ENCODE assay signal across 30 cellular contexts in genomic region chr18:78962098-78962497, GRCh38. TPM values are rescaled to one million over a fixed set of nuclear protein-coding genes. Genes with fewer than 3 reads are reported as not detected.
"Had no signal": no experiment of that assay in that cellular context is flagged by ENCODE, and none has a peak within 500 bp of the region (broad histone marks: within the 10 kb centered on the region; RNA-seq: fewer than 3 reads in every experiment).

No MANE protein-coding gene starts in this region.

- H3K79me2 ChIP-seq: parathyroid adenoma had no signal

- ATAC-seq: naive thymus-derived CD8-positive, alpha-beta T cell; natural killer cell treated with Interleukin-12 subunit alpha and Interleukin-12 subunit beta and Interleukin-15 and Interleukin-18, amount 100 ng/mL, for 72 hours; psoas muscle; right cardiac atrium; sciatic nerve; stimulated activated memory B cell treated with anti-CD40 and anti-IgM and Interleukin-4, amounts not matched to agents 10 μg/mL and 1 μg/mL and 100 μg/mL, for 72 hours; stimulated activated naive CD8-positive, alpha-beta T cell treated with anti-CD3 and anti-CD28 coated beads, Interleukin-15, amount 100 ng/mL, for 72 hours; stimulated activated naive CD8-positive, alpha-beta T cell treated with anti-CD3 and anti-CD28 coated beads, Interleukin-15, Interleukin-2, amounts not matched to agents 100 U/mL and 50 U/mL, for 24 hours; upper lobe of right lung had no signal

- H3K36me3 ChIP-seq: neutrophil, ovary, spleen, thoracic aorta, thyroid gland, tibial nerve, upper lobe of right lung, uterus had no signal

- H3K4me1 ChIP-seq: parathyroid adenoma, psoas muscle, spleen, thyroid gland, tibial nerve, upper lobe of right lung, uterus had no signal

- H3K4me2 ChIP-seq: smooth muscle cell had no signal

- H2AFZ ChIP-seq: parathyroid adenoma had no signal

- H3K27me3 ChIP-seq: ovary, thyroid gland, tibial nerve, upper lobe of right lung, uterus had no signal

- H3K9me3 ChIP-seq: neutrophil, ovary, psoas muscle, thoracic aorta, thyroid gland, upper lobe of right lung, uterus had no signal

- H3K9ac ChIP-seq: parathyroid adenoma had no signal

- DNase-seq: naive B cell; naive thymus-derived CD8-positive, alpha-beta T cell; nephron progenitor cell; nucleus accumbens; ovary; posterior cingulate gyrus; psoas muscle; right cardiac atrium; spleen; stimulated activated CD4-positive, alpha-beta T cell treated with anti-CD3 and anti-CD28 coated beads, Interleukin-12 subunit alpha, Interleukin-12 subunit beta, amount 100 ng/mL, for 4 hours; stimulated activated CD4-positive, alpha-beta T cell treated with anti-CD3 and anti-CD28 coated beads, Interleukin-1b, Interleukin-23, amount 100 ng/mL, for 48 hours; stimulated activated CD4-positive, alpha-beta T cell treated with anti-CD3 and anti-CD28 coated beads, Interleukin-4, amount 100 ng/mL, for 1 hour; stimulated activated CD4-positive, alpha-beta T cell treated with anti-CD3 and anti-CD28 coated beads, Interleukin-4, amount 100 ng/mL, for 4 hours; stimulated activated CD8-positive, alpha-beta memory T cell treated with anti-CD3 and anti-CD28 coated beads, Interleukin-4, amount 100 ng/mL, for 48 hours; stimulated activated naive CD4-positive, alpha-beta T cell; stimulated activated naive CD8-positive, alpha-beta T cell treated with anti-CD3 and anti-CD28 coated beads, Interleukin-15, amount 100 ng/mL, for 72 hours; stimulated activated naive CD8-positive, alpha-beta T cell treated with anti-CD3 and anti-CD28 coated beads, Interleukin-15, Interleukin-2, amounts not matched to agents 100 U/mL and 50 U/mL, for 24 hours; thyroid gland; upper lobe of right lung; uterus had no signal

- H3K27ac ChIP-seq: neutrophil, ovary, parathyroid adenoma, psoas muscle, skin epidermis, spleen, thoracic aorta, thyroid gland, tibial nerve, upper lobe of right lung, uterus had no signal

- H3K4me3 ChIP-seq: ovary, psoas muscle, skin epidermis, smooth muscle cell, spleen, thoracic aorta, thyroid gland, tibial nerve, upper lobe of right lung, uterus had no signal

RNA-seq across cellular contexts. Expression of gene SALL3, which starts 17.5 kb away (rescaled TPM):
- total RNA-seq: naive thymus-derived CD8-positive, alpha-beta T cell; natural killer cell treated with Interleukin-12 subunit alpha and Interleukin-12 subunit beta and Interleukin-15 and Interleukin-18, amount 100 ng/mL, for 72 hours; spleen; subcutaneous adipose tissue; thoracic aorta; tibial nerve; upper lobe of right lung had no signal
- polyA plus RNA-seq: naive thymus-derived CD8-positive, alpha-beta T cell; spleen had no signal
